8 cellular contexts compared by ENCODE assay signal in genomic region chr20:41058007-41058673, GRCh38.
A peak's percentile ranks its signal among the peaks of the same experiment; 100 is the strongest.
DNase-seq lines count a peak whose midpoint lies in the region; ATAC-seq and TF ChIP-seq lines count a peak whose summit lies in the region.

No MANE protein-coding gene starts in this region.

- no peak overlapping the region for H3K4me3 ChIP-seq in choroid plexus epithelial cell (ENCODE audit: low read depth, low read length)
- H3K4me3 ChIP-seq in MM.1S (ENCODE audit: low read length), result no peak overlapping the region

- peaks cover 23% of the 10 kb centered on the region for H3K9me3 Mint-ChIP-seq in nephron progenitor cell

- H3K36me3 Mint-ChIP-seq in nephron progenitor cell (ENCODE audit: low read depth), result peaks cover 78% of the 10 kb centered on the region

- H3K27me3 Mint-ChIP-seq in nephron progenitor cell (ENCODE audit: low read depth, poor library complexity), result peaks cover under 1% of the 10 kb centered on the region

- peak overlapping the region; percentile 95 for H3K27ac Mint-ChIP-seq in nephron progenitor cell

- H3K9me2 ChIP-seq in MM.1S (replicated peaks; ENCODE audit: insufficient read depth, low read length), result no peaks in the 10 kb centered on the region

- H3K4me3 Mint-ChIP-seq in nephron progenitor cell, result peak overlapping the region; percentile 21

- peaks cover 99% of the 10 kb centered on the region for H3K79me2 ChIP-seq in MM.1S (ENCODE audit: low read length)

- peaks cover 19% of the 10 kb centered on the region; the same call in 1 of the 2 replicates for H4K20me1 ChIP-seq in MM.1S (ENCODE audit: insufficient read depth, low read length)

- no peaks in the 10 kb centered on the region for H3K9me3 ChIP-seq in MM.1S (replicated peaks; ENCODE audit: insufficient read depth, low read length)

- ATAC-seq in GM19035 (IDR thresholded peaks at IDR 0.05; ENCODE audit: unreplicated experiment), result no peak
- ATAC-seq in HG02610 (IDR thresholded peaks at IDR 0.05; ENCODE audit: unreplicated experiment), result no peak
- no peak for ATAC-seq in GM18870 (IDR thresholded peaks at IDR 0.05; ENCODE audit: unreplicated experiment)

- H3K4me1 ChIP-seq in MM.1S (ENCODE audit: low read length), result peaks cover 8% of the 10 kb centered on the region

- peaks cover 8% of the 10 kb centered on the region; the same call in 1 of the 2 replicates for H3F3A ChIP-seq in MM.1S (ENCODE audit: insufficient read depth, low read length)

- H3K9ac ChIP-seq in MM.1S (ENCODE audit: low read length), result no peak overlapping the region

- DNase-seq in EL (peak; percentile 95), NCI-H510A (lab: John Stamatoyannopoulos, UW) (peak; percentile 34), choroid plexus epithelial cell (ENCODE audit: low read depth) (peak; percentile 75), nephron progenitor cell (no peak), MM.1S (no peak)

- no peak overlapping the region for H3K4me2 ChIP-seq in MM.1S (ENCODE audit: low read depth, low read length)

- H3K4me1 Mint-ChIP-seq in nephron progenitor cell, result peaks cover 60% of the 10 kb centered on the region

- H3K27ac ChIP-seq in MM.1S (ENCODE audit: low read length), result no peak overlapping the region

- H3K36me3 ChIP-seq in MM.1S (replicated peaks; ENCODE audit: insufficient read depth, low read length), result peaks cover 10% of the 10 kb centered on the region; the same call in 1 of the 2 replicates

- H3K27me3 ChIP-seq in MM.1S (replicated peaks; ENCODE audit: insufficient read depth, low read length), result no peaks in the 10 kb centered on the region

- H2AFZ ChIP-seq in MM.1S (ENCODE audit: low read length), result no peak overlapping the region

- no peak for TF ChIP-seq CTCF in choroid plexus epithelial cell (conservative IDR thresholded peaks at IDR 0.05; ENCODE audit: low read depth, low read length)
- TF ChIP-seq CTCF in nephron progenitor cell (IDR thresholded peaks at IDR 0.05), result no peak
- TF ChIP-seq CTCF in MM.1S (IDR thresholded peaks at IDR 0.05; ENCODE audit: low read length), result no peak

Comparison
In these comparisons a context has a peak if more than half of its experiments do, and no peak if none do; other contexts are left out.
1. DNase-seq: peak in EL (single experiment), NCI-H510A (single experiment) and choroid plexus epithelial cell (single experiment); none in nephron progenitor cell (single experiment) and MM.1S (single experiment).